Comparison of ENCODE assay signal across 8 cellular contexts in the genomic region with DNA sequence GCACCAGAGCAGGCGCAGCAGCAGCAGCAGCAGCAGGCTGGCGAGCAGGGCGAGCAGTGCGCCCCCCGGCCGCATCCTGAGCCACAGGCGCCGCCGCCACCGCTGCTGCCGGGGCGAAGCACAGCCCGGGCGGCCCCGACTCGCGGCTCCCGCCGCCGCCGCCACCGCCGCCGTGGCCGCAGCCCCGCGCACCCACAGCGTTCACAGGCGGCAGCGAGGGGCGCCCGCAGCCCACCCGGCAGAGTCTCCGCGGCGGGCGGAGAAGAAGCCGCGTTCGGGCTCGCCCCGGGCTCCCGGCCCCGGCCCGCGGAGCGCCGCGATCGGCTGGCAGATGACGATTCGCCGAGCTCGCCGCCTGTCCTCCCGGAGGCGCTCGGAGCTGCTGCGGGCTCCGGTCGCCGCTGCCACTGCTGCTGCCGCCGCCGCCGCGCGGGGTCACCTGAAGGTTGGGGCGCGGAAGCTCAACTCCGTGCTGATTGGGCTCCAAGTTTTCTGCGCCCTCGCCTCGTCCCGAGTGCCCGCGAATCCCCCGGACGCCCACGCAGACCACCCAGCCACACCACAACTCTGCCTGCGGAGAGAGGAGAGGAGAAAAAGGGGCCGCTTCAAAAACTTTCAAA. TPM values are rescaled to one million over a fixed set of nuclear protein-coding genes. Genes with fewer than 3 reads are reported as not detected.
DNase-seq lines count a peak whose midpoint lies in the region; ATAC-seq and TF ChIP-seq lines count a peak whose summit lies in the region.

A gene with protein sequence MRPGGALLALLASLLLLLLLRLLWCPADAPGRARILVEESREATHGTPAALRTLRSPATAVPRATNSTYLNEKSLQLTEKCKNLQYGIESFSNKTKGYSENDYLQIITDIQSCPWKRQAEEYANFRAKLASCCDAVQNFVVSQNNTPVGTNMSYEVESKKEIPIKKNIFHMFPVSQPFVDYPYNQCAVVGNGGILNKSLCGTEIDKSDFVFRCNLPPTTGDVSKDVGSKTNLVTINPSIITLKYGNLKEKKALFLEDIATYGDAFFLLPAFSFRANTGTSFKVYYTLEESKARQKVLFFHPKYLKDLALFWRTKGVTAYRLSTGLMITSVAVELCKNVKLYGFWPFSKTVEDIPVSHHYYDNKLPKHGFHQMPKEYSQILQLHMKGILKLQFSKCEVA (minus strand): TSS at position 415 of the 620 bp plus-strand sequence. CDS start 340 bp downstream, at position 75.

- H3K9me3 ChIP-seq in BLaER1 (peaks cover 25% of the 10 kb centered on the region), fibroblast of lung (ENCODE audit: control insufficient read depth, insufficient read depth, low read depth, low read length) (no peaks in the 10 kb centered on the region), neural cell (ENCODE audit: low read length) (no peaks in the 10 kb centered on the region)

- H3K27ac Mint-ChIP-seq in activated T-cell treated with anti-CD3 and anti-CD28 coated beads, Interleukin-2, amount 50 U/mL, for 24 hours, result peak within 1 kb of the TSS; percentile 73
- H3K27ac Mint-ChIP-seq in type B pancreatic cell, result peak within 1 kb of the TSS; percentile 51

- peak within 1 kb of the TSS; percentile 81 for H3K4me3 Mint-ChIP-seq in activated T-cell treated with anti-CD3 and anti-CD28 coated beads, Interleukin-2, amount 50 U/mL, for 24 hours
- peak within 1 kb of the TSS; percentile 89 for H3K4me3 Mint-ChIP-seq in type B pancreatic cell

- peaks cover 60% of the 10 kb centered on the region for H3K27me3 Mint-ChIP-seq in activated T-cell treated with anti-CD3 and anti-CD28 coated beads, Interleukin-2, amount 50 U/mL, for 24 hours
- peaks cover 73% of the 10 kb centered on the region for H3K27me3 Mint-ChIP-seq in type B pancreatic cell

- TF ChIP-seq CTCF in fibroblast of lung (conservative IDR thresholded peaks at IDR 0.05 in 1 of 2, IDR thresholded peaks at IDR 0.05 in 1 of 2; ENCODE audit: low read depth in 1 of 2, low read length in 2 of 2) (no peak), neural cell (IDR thresholded peaks at IDR 0.05; ENCODE audit: poor library complexity, severe bottlenecking) (peak; percentile 49), type B pancreatic cell (conservative IDR thresholded peaks at IDR 0.05) (no peak)

- H3K27ac ChIP-seq in BLaER1, result no peak within 1 kb of the TSS
- no peak within 1 kb of the TSS for H3K27ac ChIP-seq in fibroblast of lung (ENCODE audit: insufficient read depth, low read length)
- H3K27ac ChIP-seq in neural cell (ENCODE audit: low read length), result no peak within 1 kb of the TSS

- H2AFZ ChIP-seq in fibroblast of lung (ENCODE audit: low read length) (no peak within 1 kb of the TSS), neural cell (ENCODE audit: low read depth, low read length) (no peak within 1 kb of the TSS)

- H3K9me3 Mint-ChIP-seq in activated T-cell treated with anti-CD3 and anti-CD28 coated beads, Interleukin-2, amount 50 U/mL, for 24 hours, result peaks cover 7% of the 10 kb centered on the region
- peaks cover 10% of the 10 kb centered on the region for H3K9me3 Mint-ChIP-seq in type B pancreatic cell

- peaks cover 17% of the 10 kb centered on the region for H3K4me1 Mint-ChIP-seq in activated T-cell treated with anti-CD3 and anti-CD28 coated beads, Interleukin-2, amount 50 U/mL, for 24 hours (ENCODE audit: low read depth)
- peaks cover 4% of the 10 kb centered on the region for H3K4me1 Mint-ChIP-seq in type B pancreatic cell (ENCODE audit: unreplicated experiment)

- DNase-seq in Kasumi-1 (lab: John Stamatoyannopoulos, UW) (peak; percentile 34 to 38), fibroblast of lung (ENCODE audit: low read depth in 2 of 2) (peak; percentile 49 to 65), type B pancreatic cell (ENCODE audit: extremely low spot score, unreplicated experiment) (peak; percentile 72), dedifferentiated amniotic fluid mesenchymal stem cell (ENCODE audit: extremely low spot score) (no peak)
- peak; percentile 70 for DNase-seq in activated T-cell treated with anti-CD3 and anti-CD28 coated beads, Interleukin-2, amount 50 U/mL, for 24 hours

- H3K9ac ChIP-seq in BLaER1, result peak within 1 kb of the TSS; percentile 62
- H3K9ac ChIP-seq in fibroblast of lung (ENCODE audit: insufficient read depth, low read length), result peak within 1 kb of the TSS; percentile 28
- peak within 1 kb of the TSS; percentile 35 for H3K9ac ChIP-seq in neural cell (ENCODE audit: low read length)

- H4K20me1 ChIP-seq in BLaER1 (peaks cover 9% of the 10 kb centered on the region; the same call in 1 of the 2 replicates), fibroblast of lung (ENCODE audit: control insufficient read depth, extremely low read depth, insufficient read depth, low read length) (no peaks in the 10 kb centered on the region), neural cell (ENCODE audit: insufficient read depth) (no peaks in the 10 kb centered on the region)

- H3K4me1 ChIP-seq in BLaER1 (peaks cover 14% of the 10 kb centered on the region), fibroblast of lung (ENCODE audit: control insufficient read depth, extremely low read depth, insufficient read depth, low read length) (no peaks in the 10 kb centered on the region)

- no peak for TF ChIP-seq EP300 in neural cell (conservative IDR thresholded peaks at IDR 0.05; ENCODE audit: poor library complexity, severe bottlenecking)

- peaks cover 59% of the 10 kb centered on the region for H3K27me3 ChIP-seq in BLaER1
- peaks cover 7% of the 10 kb centered on the region for H3K27me3 ChIP-seq in fibroblast of lung (ENCODE audit: control insufficient read depth, insufficient read depth, low read length)
- peaks cover 44% of the 10 kb centered on the region for H3K27me3 ChIP-seq in neural cell (ENCODE audit: insufficient read depth, low read depth, low read length)

- H3F3A ChIP-seq in neural cell (ENCODE audit: insufficient read depth, low read length, poor library complexity, severe bottlenecking), result no peaks in the 10 kb centered on the region

- H3K36me3 Mint-ChIP-seq in activated T-cell treated with anti-CD3 and anti-CD28 coated beads, Interleukin-2, amount 50 U/mL, for 24 hours (ENCODE audit: low read depth), result peaks cover 2% of the 10 kb centered on the region
- peaks cover 9% of the 10 kb centered on the region for H3K36me3 Mint-ChIP-seq in type B pancreatic cell

- ATAC-seq in GM19463 (IDR thresholded peaks at IDR 0.05; ENCODE audit: unreplicated experiment), result peak; percentile 55

- H3K36me3 ChIP-seq in BLaER1 (peaks cover 3% of the 10 kb centered on the region; the same call in 1 of the 2 replicates), fibroblast of lung (ENCODE audit: control insufficient read depth, insufficient read depth, low read length) (no peaks in the 10 kb centered on the region), neural cell (ENCODE audit: insufficient read depth, low read length) (no peaks in the 10 kb centered on the region)

- no peaks in the 10 kb centered on the region for H3K9me2 ChIP-seq in neural cell (ENCODE audit: insufficient read depth, low read length)

- H3K4me2 ChIP-seq in BLaER1 (peak within 1 kb of the TSS; percentile 95), fibroblast of lung (ENCODE audit: extremely low read depth, insufficient read depth, low read length) (peak within 1 kb of the TSS; percentile 89), neural cell (ENCODE audit: low read length) (peak within 1 kb of the TSS; percentile 56)

- no peak for TF ChIP-seq RAD21 in neural cell (conservative IDR thresholded peaks at IDR 0.05)

- H3K79me2 ChIP-seq in fibroblast of lung (ENCODE audit: control insufficient read depth, insufficient read depth, low read length) (no peaks in the 10 kb centered on the region), neural cell (replicated peaks; ENCODE audit: insufficient read depth, low read length) (no peaks in the 10 kb centered on the region)

- H3K4me3 ChIP-seq in BLaER1 (peak within 1 kb of the TSS; percentile 73), fibroblast of lung (replicated peaks in 1 of 4; ENCODE audit: control extremely low read depth in 1 of 4, insufficient read depth in 1 of 4, low read depth in 3 of 4, low read length in 4 of 4) (peak within 1 kb of the TSS; percentile 41 to 50 (median 46)), neural cell (ENCODE audit: low read length) (peak within 1 kb of the TSS; percentile 73)

TF ChIP-seq in neural cell, 6 proteins besides CTCF, POLR2A, EP300 and RAD21:
- TF ChIP-seq EZH2 (IDR thresholded peaks at IDR 0.05; ENCODE audit: borderline replicate concordance, insufficient read depth, low read length, poor library complexity, severe bottlenecking) (no peak), REST (IDR thresholded peaks at IDR 0.05; ENCODE audit: borderline replicate concordance) (no peak), MXI1 (conservative IDR thresholded peaks at IDR 0.05; ENCODE audit: poor library complexity, severe bottlenecking) (peak; percentile 35), SMC3 (conservative IDR thresholded peaks at IDR 0.05; ENCODE audit: poor library complexity) (peak; percentile 22)

RNA-seq across cellular contexts. Expression of the gene that starts here (rescaled TPM):
- under 0.01 and 0.26 TPM in 2 replicates for total RNA-seq in fibroblast of lung
- 0.03 and 0.05 TPM in 2 replicates for polyA plus RNA-seq in fibroblast of lung
- polyA plus RNA-seq in fibroblast of lung (2012), result 0.06 TPM in 1 of 2 replicates, not detected in the other
- polyA minus RNA-seq in fibroblast of lung (ENCODE audit: low replicate concordance), result not detected in 2 replicates
- polyA plus RNA-seq in neural cell, result 0.20 and 0.41 TPM in 2 replicates
- 1.2 and 1.3 TPM in 2 replicates for polyA minus RNA-seq in neural cell
- 1.0 and 1.8 TPM in 2 replicates for total RNA-seq in type B pancreatic cell (ENCODE audit: low replicate concordance)

Comparison
In these comparisons a context has a peak if more than half of its experiments do, and no peak if none do; other contexts are left out.
1. Peak in DNase-seq, H3K4me3 ChIP-seq, H3K9ac ChIP-seq and H3K4me2 ChIP-seq in fibroblast of lung; RNA of the gene not detected or under 1 TPM.